In the genomic region with DNA sequence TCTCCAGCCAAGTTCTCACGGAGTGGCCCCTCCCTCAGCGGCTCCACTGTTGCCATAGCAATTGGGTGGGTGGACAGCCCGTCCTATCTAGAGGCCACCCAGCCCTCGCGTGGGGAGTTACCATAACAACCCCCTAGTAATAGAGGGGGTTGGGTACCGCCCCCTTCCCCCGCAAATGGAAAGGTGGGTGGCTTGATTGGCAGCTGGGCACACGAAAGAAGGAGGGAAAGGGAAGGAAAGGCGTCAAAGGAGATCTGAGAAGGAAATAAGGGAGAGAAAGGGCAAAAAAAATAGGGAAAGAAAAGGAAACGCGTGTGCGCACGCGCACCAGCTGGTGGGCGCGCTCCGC, we compare ENCODE assay signal across 1 cellular context.
TF ChIP-seq lines count a peak whose summit lies in the region.

No MANE protein-coding gene starts in this region.

TF ChIP-seq in HEK293T, 16 proteins besides CTCF, POLR2A, EP300 and RAD21:
- TF ChIP-seq PKNOX1 (IDR thresholded peaks at IDR 0.05) (peak; percentile 92), L3MBTL2 (conservative IDR thresholded peaks at IDR 0.05) (peak; percentile 91)
